Comparison of ENCODE assay signal across 11 cellular contexts in genomic region chr11:44308923-44309482, GRCh38. TPM values are rescaled to one million over a fixed set of nuclear protein-coding genes. Genes with fewer than 3 reads are reported as not detected.
DNase-seq lines count a peak whose midpoint lies in the region; TF ChIP-seq lines count a peak whose summit lies in the region.
"Had no signal": no experiment of that assay in that cellular context is flagged by ENCODE, and none has a peak within 500 bp of the region (broad histone marks: within the 10 kb centered on the region; RNA-seq: fewer than 3 reads in every experiment).

No MANE protein-coding gene starts in this region.

- H3K4me3 ChIP-seq in HUES6 (ENCODE audit: low read depth, low read length), result peak overlapping the region; percentile 63
- H3K4me3 ChIP-seq in foreskin fibroblast (ENCODE audit: low read depth in 1 of 2, low read length in 2 of 2), result peak overlapping the region; percentile 40 to 48
- peak overlapping the region; percentile 38 to 54 (median 54) for H3K4me3 ChIP-seq in skeletal muscle tissue (ENCODE audit: low read length in 3 of 3)

- peaks cover 100% of the 10 kb centered on the region for H3K27me3 ChIP-seq in HUES6 (ENCODE audit: control insufficient read depth, insufficient read depth, low read length)
- peaks cover 86 to 96% (median 95%) of the 10 kb centered on the region in 3 donors for H3K27me3 ChIP-seq in skeletal muscle tissue (ENCODE audit: control insufficient read depth in 3 of 3, insufficient read depth in 3 of 3, low read length in 3 of 3)

- H3K27ac ChIP-seq in HUES6 (ENCODE audit: low read depth, low read length) (no peak overlapping the region), skeletal muscle tissue (ENCODE audit: low read depth, low read length) (no peak overlapping the region)
- H3K27ac ChIP-seq: 22Rv1 had no signal

- H3K9me3 ChIP-seq in HUES6 (ENCODE audit: control insufficient read depth, insufficient read depth, low read depth, low read length), result no peaks in the 10 kb centered on the region
- H3K9me3 ChIP-seq in skeletal muscle tissue (ENCODE audit: control insufficient read depth in 3 of 3, low read length in 3 of 3), result no peaks in the 10 kb centered on the region

- H3K4me1 ChIP-seq in HUES6 (ENCODE audit: control insufficient read depth, insufficient read depth, low read length) (peaks cover 46% of the 10 kb centered on the region), skeletal muscle tissue (ENCODE audit: control insufficient read depth in 3 of 3, insufficient read depth in 3 of 3, low read length in 3 of 3) (peaks cover 18 to 26% (median 21%) of the 10 kb centered on the region in 3 donors)

- no peak for TF ChIP-seq CTCF in foreskin fibroblast (IDR thresholded peaks at IDR 0.05; ENCODE audit: low read depth, low read length)

- H3K9ac ChIP-seq in HUES6 (ENCODE audit: low read length), result no peak overlapping the region
- peak overlapping the region in 1 of 3 donors; percentile 16 for H3K9ac ChIP-seq in skeletal muscle tissue (ENCODE audit: low read depth in 1 of 3, low read length in 3 of 3)

- DNase-seq in DMS 273 (lab: John Stamatoyannopoulos, UW; ENCODE audit: unreplicated experiment) (peak; percentile 46), DMS 273 treated with DMSO at 0.1 percent for 48 hours (lab: John Stamatoyannopoulos, UW) (no peak), foreskin fibroblast (peak in 1 of 2 donors; percentile 47), epidermal melanocyte (ENCODE audit: insufficient read length, low spot score) (no peak), NCI-H446 (lab: John Stamatoyannopoulos, UW) (no peak), retina (no peak)
- DNase-seq: GOT3, NCI-H526 treated with DMSO at 0.1 percent for 48 hours had no signal

- no peaks in the 10 kb centered on the region for H3K36me3 ChIP-seq in HUES6 (ENCODE audit: control insufficient read depth, insufficient read depth, low read length)
- H3K36me3 ChIP-seq in skeletal muscle tissue (ENCODE audit: control insufficient read depth in 3 of 3, insufficient read depth in 3 of 3, low read length in 3 of 3), result no peaks in the 10 kb centered on the region

RNA-seq across cellular contexts. Expression of gene ALX4, which starts 0.9 kb away (rescaled TPM):
- total RNA-seq in skeletal muscle tissue, result 2.1 TPM
